In genomic region chr9:130579738-130580463, GRCh38 we compare ENCODE assay signal across 8 cellular contexts. TPM values are rescaled to one million over a fixed set of nuclear protein-coding genes. Genes with fewer than 3 reads are reported as not detected.
A peak's percentile ranks its signal among the peaks of the same experiment; 100 is the strongest.
DNase-seq lines count a peak whose midpoint lies in the region; ATAC-seq and TF ChIP-seq lines count a peak whose summit lies in the region.

No MANE protein-coding gene starts in this region.

- DNase-seq in A673 (ENCODE audit: low spot score) (peak; percentile 8), HPDE6-E6E7 (ENCODE audit: extremely low spot score) (peak; percentile 19), body of pancreas (no peak), left kidney (ENCODE audit: low read depth, low spot score) (peak; percentile 30), G401 (ENCODE audit: low spot score) (no peak), NCI-H446 (lab: John Stamatoyannopoulos, UW) (no peak)

- intact Hi-C loops in A673 (cut with micrococcal nuclease; ENCODE audit: unreplicated experiment): no loop called here
- intact Hi-C loops in body of pancreas (cut with DNase I): no loop called here

- POLR2A ChIA-PET in A673 (lab: Charles Lee; ENCODE audit: low non-redundant PET): no interaction called here

- H3K36me3 ChIP-seq in A673 (ENCODE audit: insufficient read depth, low read length, poor library complexity, severe bottlenecking): peaks cover 6% of the 10 kb centered on the region
- H3K36me3 ChIP-seq in body of pancreas (replicated peaks in 1 of 2; ENCODE audit: insufficient read depth in 1 of 2, low read depth in 2 of 2): no peaks in the 10 kb centered on the region
- peaks cover 0 to 9% (median 4%) of the 10 kb centered on the region in 5 donors for H3K36me3 ChIP-seq in subcutaneous abdominal adipose tissue (ENCODE audit: control insufficient read depth in 5 of 5, insufficient read depth in 5 of 5, low read length in 5 of 5)

- H3K9me3 ChIP-seq in A673 (ENCODE audit: low read depth, low read length, poor library complexity, severe bottlenecking): no peaks in the 10 kb centered on the region
- no peaks in the 10 kb centered on the region for H3K9me3 ChIP-seq in body of pancreas
- no peaks in the 10 kb centered on the region for H3K9me3 ChIP-seq in subcutaneous abdominal adipose tissue (ENCODE audit: control insufficient read depth in 5 of 5, low read length in 5 of 5)

- ATAC-seq in GM19395 (IDR thresholded peaks at IDR 0.05; ENCODE audit: unreplicated experiment) (peak; percentile 25), body of pancreas (peak; percentile 13)

- WGBS in body of pancreas, 2 donors: 1 to 2% methylated on average over 11 to 33 of the region's 40 CpGs

- H3K27me3 ChIP-seq in A673 (replicated peaks; ENCODE audit: insufficient read depth, low read depth, low read length, poor library complexity): peaks cover 3% of the 10 kb centered on the region
- no peaks in the 10 kb centered on the region for H3K27me3 ChIP-seq in body of pancreas
- H3K27me3 ChIP-seq in subcutaneous abdominal adipose tissue (ENCODE audit: control insufficient read depth in 5 of 5, insufficient read depth in 4 of 5, low read length in 5 of 5): no peaks in the 10 kb centered on the region

- peak overlapping the region; percentile 94 for H3K27ac ChIP-seq in A673 (ENCODE audit: low read depth, low read length, poor library complexity, severe bottlenecking)
- H3K27ac ChIP-seq in body of pancreas: peak overlapping the region; percentile 79 to 91 (median 84)
- peak overlapping the region; percentile 42 for H3K27ac ChIP-seq in subcutaneous abdominal adipose tissue (ENCODE audit: low read depth, low read length)

- TF ChIP-seq POLR2A in body of pancreas (IDR thresholded peaks at IDR 0.05): no peak

- H3K4me3 ChIP-seq in A673 (ENCODE audit: low read depth, low read length, poor library complexity, severe bottlenecking): peak overlapping the region; percentile 100
- peak overlapping the region; percentile 52 to 99 for H3K4me3 ChIP-seq in body of pancreas
- peak overlapping the region; percentile 84 to 95 (median 93) for H3K4me3 ChIP-seq in subcutaneous abdominal adipose tissue (ENCODE audit: low read depth in 1 of 5, low read length in 5 of 5)

- no peak for TF ChIP-seq CTCF in A673 (conservative IDR thresholded peaks at IDR 0.05; ENCODE audit: low read depth, low read length)
- no peak for TF ChIP-seq CTCF in body of pancreas (IDR thresholded peaks at IDR 0.05)

- in situ Hi-C loops in G401 (cut with HindIII; ENCODE audit: low sequenced_read_pairs): no loop called here

- TSS peak; percentile 38 for BruUV-seq in A673 (replicated peaks; lab: Mats Ljungman, UMichigan)

- peaks cover 12% of the 10 kb centered on the region for H3K4me1 ChIP-seq in A673 (ENCODE audit: insufficient read depth, low read length, poor library complexity, severe bottlenecking)
- peaks cover 44% of the 10 kb centered on the region for H3K4me1 ChIP-seq in body of pancreas
- H3K4me1 ChIP-seq in subcutaneous abdominal adipose tissue (ENCODE audit: control insufficient read depth in 5 of 5, insufficient read depth in 5 of 5, low read length in 5 of 5): peaks cover 0 to 31% (median 27%) of the 10 kb centered on the region in 5 donors

- CTCF ChIA-PET in A673 (lab: Charles Lee): no interaction called here

- peak overlapping the region; percentile 76 to 98 (median 93) for H3K9ac ChIP-seq in subcutaneous abdominal adipose tissue (ENCODE audit: low read length in 5 of 5)

RNA-seq across cellular contexts. Expression of gene FUBP3, which starts 0.5 kb away (rescaled TPM):
- total RNA-seq in A673 (2021) (80.4 and 83.2 TPM in 2 replicates), body of pancreas (10 to 100 TPM; 16.6 to 30.3 TPM)
- 49.6 and 49.7 TPM in 2 replicates for total RNA-seq in G401 (2014; rRNA removed; shearing (Covaris generic))

Comparison
In these comparisons a context has a peak if more than half of its experiments do, and no peak if none do; other contexts are left out.
1. DNase-seq: peak in A673 (single experiment), HPDE6-E6E7 (single experiment) and left kidney (single experiment); none in body of pancreas (0 of 4), G401 (single experiment) and NCI-H446 (0 of 2).
2. H3K27ac ChIP-seq: peak in every context shown above with its lines; median percentile 94 in A673; 84 in body of pancreas; 42 in subcutaneous abdominal adipose tissue.
3. Peak in every context shown above with its lines, with median percentiles within 50 percentile points of each other: H3K4me3 ChIP-seq.